13 cellular contexts compared by ENCODE assay signal in the genomic region with DNA sequence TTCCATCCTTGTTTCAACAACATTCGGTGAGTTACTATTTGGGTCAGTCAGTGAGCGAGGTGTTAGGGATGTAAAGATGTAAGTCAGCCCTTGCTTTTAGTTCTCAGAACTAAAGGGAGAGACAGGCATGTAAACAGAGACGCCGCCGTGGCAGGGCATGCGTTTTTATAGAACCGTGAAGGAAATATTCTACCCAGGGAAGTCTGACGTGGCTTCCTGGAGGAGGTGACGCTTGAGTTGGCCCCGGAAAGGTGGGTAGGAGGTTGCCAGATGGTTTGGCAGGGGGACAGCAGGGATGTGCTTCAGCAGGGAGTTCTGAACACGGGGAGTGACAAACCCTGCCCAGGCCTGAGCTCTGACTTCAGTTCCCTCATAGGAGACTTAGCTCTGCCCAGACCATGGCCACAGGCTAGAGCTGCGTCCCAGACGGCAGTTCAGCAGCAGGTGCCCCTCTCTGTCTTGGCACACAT. TPM values are rescaled to one million over a fixed set of nuclear protein-coding genes. Genes with fewer than 3 reads are reported as not detected.
DNase-seq lines count a peak whose midpoint lies in the region; ATAC-seq, FAIRE-seq and TF ChIP-seq lines count a peak whose summit lies in the region.
"Had no signal": no experiment of that assay in that cellular context is flagged by ENCODE, and none has a peak within 500 bp of the region (broad histone marks: within the 10 kb centered on the region; RNA-seq: fewer than 3 reads in every experiment).

No MANE protein-coding gene starts in this region.

- TF ChIP-seq RAD21 in K562 (CRISPR knock-in tag; conservative IDR thresholded peaks at IDR 0.05 in 1 of 2, IDR thresholded peaks at IDR 0.05 in 1 of 2) (no peak), HepG2 (CRISPR knock-in tag; IDR thresholded peaks at IDR 0.05) (no peak)

- POLR2A ChIA-PET in K562 (lab: Yijun Ruan, JAX) (interaction anchor here (0.7 kb wide), 2 partner anchors 23 to 90 kb away, joined by 3 to 4 read pairs; partner anchors contain the start of gene RPL31), HepG2 (lab: Yijun Ruan, JAX) (no interaction called here)

- H3K9me1 ChIP-seq in K562 (ENCODE audit: control insufficient read depth, insufficient read depth, low read length), result peaks cover 5% of the 10 kb centered on the region

- in situ Hi-C loops in K562 (cut with MboI) (no loop called here), HepG2 (cut with HindIII; ENCODE audit: extremely low pct_ligation_motif_present, low pct_unique_long_range_greater_than_20kb) (no loop called here)

- TF ChIP-seq CTCF in K562 (IDR thresholded peaks at IDR 0.05 in 2 of 3, conservative IDR thresholded peaks at IDR 0.05 in 1 of 3; ENCODE audit: insufficient read depth in 2 of 3, low read depth in 1 of 3, low read length in 3 of 3) (no peak), HepG2 (CRISPR knock-in tag; IDR thresholded peaks at IDR 0.05) (no peak)

- no peak for ATAC-seq in K562
- no peak for ATAC-seq in HepG2
- ATAC-seq in activated naive CD8-positive, alpha-beta T cell treated with anti-CD3 and anti-CD28 coated beads, Interleukin-2, amount 50 U/mL, for 24 hours, result no peak
- ATAC-seq: naive thymus-derived CD4-positive, alpha-beta T cell; Panc1 had no signal

- no peaks in the 10 kb centered on the region for H3K36me3 Mint-ChIP-seq in activated naive CD8-positive, alpha-beta T cell treated with anti-CD3 and anti-CD28 coated beads, Interleukin-2, amount 50 U/mL, for 24 hours (ENCODE audit: low read depth)

- no peaks in the 10 kb centered on the region for H3K27me3 Mint-ChIP-seq in activated naive CD8-positive, alpha-beta T cell treated with anti-CD3 and anti-CD28 coated beads, Interleukin-2, amount 50 U/mL, for 24 hours
- H3K27me3 Mint-ChIP-seq: naive thymus-derived CD4-positive, alpha-beta T cell had no signal

- FAIRE-seq in K562 (lab: Jason Lieb, UNC) (no peak), HepG2 (lab: Jason Lieb, UNC) (no peak)

- TF ChIP-seq POLR2A in K562 (conservative IDR thresholded peaks at IDR 0.05), result no peak
- TF ChIP-seq POLR2A in HepG2 (IDR thresholded peaks at IDR 0.05; ENCODE audit: insufficient read depth in 1 of 2, low read depth in 2 of 2, low read length in 2 of 2), result no peak

- H3K79me2 ChIP-seq in K562 (ENCODE audit: control insufficient read depth, insufficient read depth, low read length), result no peaks in the 10 kb centered on the region
- H3K79me2 ChIP-seq in HepG2 (ENCODE audit: insufficient read depth, low read length), result no peaks in the 10 kb centered on the region

- H3K4me3 ChIP-seq in K562 (no peak overlapping the region), HepG2 (replicated peaks in 1 of 3; ENCODE audit: insufficient read depth in 1 of 3, low read depth in 2 of 3, low read length in 3 of 3) (no peak overlapping the region)

- H4K20me1 ChIP-seq in K562 (replicated peaks; ENCODE audit: control insufficient read depth, insufficient read depth, low read length) (no peaks in the 10 kb centered on the region; the same call in 1 of the 2 replicates), HepG2 (ENCODE audit: insufficient read depth, low read length) (no peaks in the 10 kb centered on the region)

- BruUV-seq in K562 (replicated peaks; lab: Mats Ljungman, UMichigan) (no TSS peak), HepG2 (replicated peaks; lab: Mats Ljungman, UMichigan) (TSS peak; percentile 29)

- H3K4me1 ChIP-seq in K562 (replicated peaks in 1 of 2; ENCODE audit: control insufficient read depth in 2 of 2, insufficient read depth in 2 of 2, low read length in 2 of 2) (0 out of 5 replicates have a peak, but pooled peaks cover 0 to 4% of the 10 kb centered on the region in 2 experiments), HepG2 (ENCODE audit: insufficient read depth, low read length) (peaks cover 10% of the 10 kb centered on the region)

- DNase-seq in NCI-H2171 treated with DMSO at 0.1 percent for 48 hours (lab: John Stamatoyannopoulos, UW) (peak; percentile 38), K562 (ENCODE audit: extremely low read depth in 1 of 4, low spot score in 3 of 4) (no peak), HepG2 (ENCODE audit: low spot score) (no peak), superior temporal gyrus (ENCODE audit: extremely low spot score) (peak; percentile 33), NCI-H345 (lab: John Stamatoyannopoulos, UW) (no peak)
- DNase-seq in activated naive CD8-positive, alpha-beta T cell treated with anti-CD3 and anti-CD28 coated beads, Interleukin-2, amount 50 U/mL, for 24 hours, result no peak
- DNase-seq in stimulated activated CD4-positive, alpha-beta T cell treated with anti-CD3 and anti-CD28 coated beads, Interleukin-2, amount 100 ng/mL, for 24 hours, result no peak
- DNase-seq: activated T-cell treated with anti-CD3 and anti-CD28 coated beads for 4 hours; cortex of kidney; naive thymus-derived CD4-positive, alpha-beta T cell; NCI-H1694; T1000 had no signal

- no peak overlapping the region for H3K4me3 Mint-ChIP-seq in activated naive CD8-positive, alpha-beta T cell treated with anti-CD3 and anti-CD28 coated beads, Interleukin-2, amount 50 U/mL, for 24 hours
- H3K4me3 Mint-ChIP-seq: naive thymus-derived CD4-positive, alpha-beta T cell had no signal

- WGBS in K562 (ENCODE audit: insufficient coverage, low coverage, missing lambda C conversion rate), result 5% methylated on average over 13 of the region's 13 CpGs
- 97% methylated on average over 13 of the region's 13 CpGs for WGBS in HepG2 (ENCODE audit: low lambda C conversion rate)

- H3K9me3 ChIP-seq in K562 (replicated peaks; ENCODE audit: control insufficient read depth, insufficient read depth, low read depth, low read length) (no peaks in the 10 kb centered on the region), HepG2 (ENCODE audit: low read length) (no peaks in the 10 kb centered on the region)

- intact Hi-C loops in K562 (cut with micrococcal nuclease) (no loop called here), HepG2 (cut with micrococcal nuclease; ENCODE audit: unreplicated experiment) (no loop called here)

- H3K36me3 ChIP-seq in K562 (ENCODE audit: control insufficient read depth, insufficient read depth, low read length), result no peaks in the 10 kb centered on the region
- H3K36me3 ChIP-seq in HepG2 (replicated peaks in 1 of 2; ENCODE audit: control insufficient read depth in 1 of 2, insufficient read depth in 2 of 2, low read length in 2 of 2), result peaks cover 55 to 84% of the 10 kb centered on the region in 2 experiments

- H3K27ac Mint-ChIP-seq in activated naive CD8-positive, alpha-beta T cell treated with anti-CD3 and anti-CD28 coated beads, Interleukin-2, amount 50 U/mL, for 24 hours, result no peak overlapping the region
- H3K27ac Mint-ChIP-seq: naive thymus-derived CD4-positive, alpha-beta T cell had no signal

- H3K27me3 ChIP-seq in K562 (ENCODE audit: control insufficient read depth in 2 of 2, insufficient read depth in 2 of 2, low read length in 2 of 2) (peaks cover 48 to 89% of the 10 kb centered on the region in 2 experiments), HepG2 (ENCODE audit: control insufficient read depth in 1 of 2, insufficient read depth in 2 of 2, low read length in 2 of 2) (no peaks in the 10 kb centered on the region)

- H3K4me2 ChIP-seq in K562 (ENCODE audit: insufficient read depth, low read length), result no peak overlapping the region
- no peak overlapping the region for H3K4me2 ChIP-seq in HepG2 (ENCODE audit: low read depth, low read length)

- no peaks in the 10 kb centered on the region for H3K9me3 Mint-ChIP-seq in activated naive CD8-positive, alpha-beta T cell treated with anti-CD3 and anti-CD28 coated beads, Interleukin-2, amount 50 U/mL, for 24 hours
- H3K9me3 Mint-ChIP-seq: naive thymus-derived CD4-positive, alpha-beta T cell had no signal

- no peak overlapping the region for H3K27ac ChIP-seq in K562 (ENCODE audit: extremely low read depth, low read depth, low read length)
- H3K27ac ChIP-seq in HepG2 (ENCODE audit: extremely low read length, insufficient read depth, low read length), result no peak overlapping the region

- CTCF ChIA-PET in K562 (lab: Yijun Ruan, JAX; ENCODE audit: low intra/inter-chr PET ratio), result interaction anchor here (0.7 kb wide), 1 partner anchor 273 kb away, joined by 3 read pairs; no protein-coding TSS in a partner anchor
- CTCF ChIA-PET in HepG2 (lab: Yijun Ruan, JAX; ENCODE audit: low intra/inter-chr PET ratio, low total read pairs), result no interaction called here

- H3K4me1 Mint-ChIP-seq in activated naive CD8-positive, alpha-beta T cell treated with anti-CD3 and anti-CD28 coated beads, Interleukin-2, amount 50 U/mL, for 24 hours, result peaks cover 5% of the 10 kb centered on the region

- H3K9ac ChIP-seq in K562 (ENCODE audit: insufficient read depth in 1 of 2, low read depth in 2 of 2, low read length in 2 of 2) (no peak overlapping the region), HepG2 (ENCODE audit: insufficient read depth, low read depth, low read length) (no peak overlapping the region)

- TF ChIP-seq EP300 in K562 (IDR thresholded peaks at IDR 0.05; ENCODE audit: low read length) (no peak), HepG2 (IDR thresholded peaks at IDR 0.05; ENCODE audit: low read depth in 2 of 2, low read length in 2 of 2) (no peak), HepG2 (CRISPR knock-in tag; IDR thresholded peaks at IDR 0.05; ENCODE audit: borderline replicate concordance) (no peak)

- H2AFZ ChIP-seq in K562 (ENCODE audit: low read depth, low read length), result no peak overlapping the region
- H2AFZ ChIP-seq in HepG2 (ENCODE audit: low read length), result no peak overlapping the region

RNA-seq across cellular contexts. Expression of gene RPL31, which starts 23.5 kb away (rescaled TPM):
- total RNA-seq in K562 (2011; cell fraction: chromatin; rRNA removed; ENCODE audit: low replicate concordance), result 260 and 346 TPM in 2 replicates
- 356 and 362 TPM in 2 replicates for total RNA-seq in K562 (2011; cell fraction: nucleolus; rRNA removed)
- total RNA-seq in K562 (2011; cell fraction: nucleoplasm; rRNA removed), result 460 and 749 TPM in 2 replicates
- total RNA-seq in K562 (2014; rRNA removed), result 1,176 and 1,715 TPM in 2 replicates
- 3,190 and 3,481 TPM in 2 replicates for total RNA-seq in K562 (2014; rRNA removed; fragmentation: Illumina TruSeq; extraction: Trizol)
- total RNA-seq in K562 (2015; rRNA removed; fragmentation: Illumina TruSeq; extraction: Trizol), result 1,637 and 1,659 TPM in 2 replicates
- 1,478 and 1,507 TPM in 2 replicates for total RNA-seq in K562 (2021)
- polyA plus RNA-seq in K562 (2011; rRNA removed), result 2,782 and 3,117 TPM in 2 replicates
- polyA plus RNA-seq in K562 (2011; cell fraction: cytosol; rRNA removed), result 995 and 1,514 TPM in 2 replicates
- 715 and 1,325 TPM in 2 replicates for polyA plus RNA-seq in K562 (2011; cell fraction: nucleus; rRNA removed)
- polyA plus RNA-seq in K562 (2012), result 4,257 and 4,957 TPM in 2 replicates
- 1,578 and 1,802 TPM in 2 replicates for polyA plus RNA-seq in K562 (2014; fragmentation: Illumina TruSeq; extraction: Trizol)
- polyA plus RNA-seq in K562 (2014; fragmentation: Nextera tagmentation; extraction: Ambion mirVana), result 1,000 to 10,000 TPM; 3,112 to 6,037 TPM
- 2,526 and 2,997 TPM in 2 replicates for polyA plus RNA-seq in K562 (2014; rRNA removed)
- polyA minus RNA-seq in K562 (2011; rRNA and poly(A)+ RNA removed), result 698 and 783 TPM in 2 replicates
- 318 and 340 TPM in 2 replicates for polyA minus RNA-seq in K562 (2011; cell fraction: cytosol; rRNA and poly(A)+ RNA removed)
- polyA minus RNA-seq in K562 (2011; cell fraction: nucleus; rRNA and poly(A)+ RNA removed), result 161 and 259 TPM in 2 replicates
- total RNA-seq in HepG2 (2016; rRNA removed; fragmentation: Illumina TruSeq; extraction: Trizol), result 3,331 and 4,246 TPM in 2 replicates
- 5,225 and 5,854 TPM in 2 replicates for total RNA-seq in HepG2 (2016; cell fraction: cytosol; rRNA removed; fragmentation: Illumina TruSeq; extraction: Trizol; ENCODE audit: low read depth)
- 3,362 and 4,378 TPM in 2 replicates for total RNA-seq in HepG2 (2016; cell fraction: insoluble cytoplasmic fraction; rRNA removed; fragmentation: Illumina TruSeq; extraction: Trizol)
- 8,556 and 9,092 TPM in 2 replicates for total RNA-seq in HepG2 (2016; cell fraction: membrane; rRNA removed; fragmentation: Illumina TruSeq; extraction: Trizol)
- total RNA-seq in HepG2 (2016; cell fraction: nucleus; rRNA removed; fragmentation: Illumina TruSeq; extraction: Trizol), result 1,122 and 1,268 TPM in 2 replicates
- polyA plus RNA-seq in HepG2 (2011; rRNA removed), result 3,582 and 3,614 TPM in 2 replicates
- 3,176 and 4,386 TPM in 2 replicates for polyA plus RNA-seq in HepG2 (2011; cell fraction: cytosol; rRNA removed)
- polyA plus RNA-seq in HepG2 (2011; cell fraction: nucleus; rRNA removed), result 741 and 878 TPM in 2 replicates
- polyA plus RNA-seq in HepG2 (2012), result 8,552 and 9,844 TPM in 2 replicates
- polyA plus RNA-seq in HepG2 (2016; cell fraction: cytosol; fragmentation: Illumina TruSeq; extraction: Trizol; ENCODE audit: low read depth), result 7,218 and 7,614 TPM in 2 replicates
- 4,222 and 4,697 TPM in 2 replicates for polyA plus RNA-seq in HepG2 (2016; cell fraction: insoluble cytoplasmic fraction; fragmentation: Illumina TruSeq; extraction: Trizol; ENCODE audit: low read depth)
- 8,348 and 8,377 TPM in 2 replicates for polyA plus RNA-seq in HepG2 (2016; cell fraction: membrane; fragmentation: Illumina TruSeq; extraction: Trizol; ENCODE audit: low read depth)
- 2,101 and 2,110 TPM in 2 replicates for polyA plus RNA-seq in HepG2 (2016; cell fraction: nucleus; fragmentation: Illumina TruSeq; extraction: Trizol; ENCODE audit: insufficient read depth, low read depth)
- 234 and 364 TPM in 2 replicates for polyA minus RNA-seq in HepG2 (2011; rRNA and poly(A)+ RNA removed; ENCODE audit: low replicate concordance)
- 317 and 452 TPM in 2 replicates for polyA minus RNA-seq in HepG2 (2011; cell fraction: cytosol; rRNA and poly(A)+ RNA removed)
- 241 and 344 TPM in 2 replicates for polyA minus RNA-seq in HepG2 (2011; cell fraction: nucleus; rRNA and poly(A)+ RNA removed)

Comparison
In these comparisons a context has a peak if more than half of its experiments do, and no peak if none do; other contexts are left out.
1. DNase-seq: peak in NCI-H2171 treated with DMSO at 0.1 percent for 48 hours (single experiment) and superior temporal gyrus (single experiment); none in K562 (0 of 4), HepG2 (single experiment), activated naive CD8-positive, alpha-beta T cell treated with anti-CD3 and anti-CD28 coated beads, Interleukin-2, amount 50 U/mL, for 24 hours (single experiment), stimulated activated CD4-positive, alpha-beta T cell treated with anti-CD3 and anti-CD28 coated beads, Interleukin-2, amount 100 ng/mL, for 24 hours (0 of 2) and NCI-H345 (single experiment).